ENCODE assay signal across 8 cellular contexts in genomic region chr14:54901380-54902142, GRCh38. TPM values are rescaled to one million over a fixed set of nuclear protein-coding genes. Genes with fewer than 3 reads are reported as not detected.
DNase-seq lines count a peak whose midpoint lies in the region; ATAC-seq lines count a peak whose summit lies in the region.

No MANE protein-coding gene starts in this region.

- peak overlapping the region; percentile 88 for H3K4me3 ChIP-seq in HUES6 (ENCODE audit: low read depth, low read length)

- peaks cover 18% of the 10 kb centered on the region for H3K4me1 Mint-ChIP-seq in activated naive CD8-positive, alpha-beta T cell treated with anti-CD3 and anti-CD28 coated beads for 36 hours
- peaks cover 42 to 53% of the 10 kb centered on the region in 2 donors for H3K4me1 Mint-ChIP-seq in immature natural killer cell

- H3K27ac Mint-ChIP-seq in activated naive CD8-positive, alpha-beta T cell treated with anti-CD3 and anti-CD28 coated beads for 36 hours: peak overlapping the region; percentile 84
- H3K27ac Mint-ChIP-seq in immature natural killer cell: peak overlapping the region; percentile 86 to 98 (median 93)

- H3K9me3 ChIP-seq in HUES6 (ENCODE audit: control insufficient read depth, insufficient read depth, low read depth, low read length): no peaks in the 10 kb centered on the region

- H3K36me3 ChIP-seq in HUES6 (ENCODE audit: control insufficient read depth, insufficient read depth, low read length): no peaks in the 10 kb centered on the region

- H3K27me3 Mint-ChIP-seq in activated naive CD8-positive, alpha-beta T cell treated with anti-CD3 and anti-CD28 coated beads for 36 hours: no peaks in the 10 kb centered on the region
- peaks cover 2 to 15% (median 4%) of the 10 kb centered on the region in 3 donors for H3K27me3 Mint-ChIP-seq in immature natural killer cell (ENCODE audit: low read depth in 3 of 3)

- no peaks in the 10 kb centered on the region for H3K4me1 ChIP-seq in HUES6 (ENCODE audit: control insufficient read depth, insufficient read depth, low read length)

- H3K27ac ChIP-seq in HUES6 (ENCODE audit: low read depth, low read length): no peak overlapping the region

- peaks cover 1% of the 10 kb centered on the region for H3K9me3 Mint-ChIP-seq in activated naive CD8-positive, alpha-beta T cell treated with anti-CD3 and anti-CD28 coated beads for 36 hours
- H3K9me3 Mint-ChIP-seq in immature natural killer cell: no peaks in the 10 kb centered on the region

- H3K27me3 ChIP-seq in HUES6 (ENCODE audit: control insufficient read depth, insufficient read depth, low read length): peaks cover 30% of the 10 kb centered on the region

- DNase-seq in DMS79 (lab: John Stamatoyannopoulos, UW) (peak; percentile 47), immature natural killer cell (peak; percentile 19 to 20 (median 20)), NCI-H2081 (lab: John Stamatoyannopoulos, UW) (no peak)
- DNase-seq in activated naive CD8-positive, alpha-beta T cell treated with anti-CD3 and anti-CD28 coated beads for 36 hours: peak; percentile 15
- peak; percentile 21 for DNase-seq in stimulated activated naive CD8-positive, alpha-beta T cell treated with anti-CD3 and anti-CD28 coated beads, Interleukin-15, Interleukin-2, amounts not matched to agents 100 U/mL and 50 U/mL, for 24 hours

- H3K4me3 Mint-ChIP-seq in activated naive CD8-positive, alpha-beta T cell treated with anti-CD3 and anti-CD28 coated beads for 36 hours: peak overlapping the region; percentile 88
- H3K4me3 Mint-ChIP-seq in immature natural killer cell: peak overlapping the region; percentile 89 to 93 (median 90)

- peak overlapping the region; percentile 74 for H3K9ac ChIP-seq in HUES6 (ENCODE audit: low read length)

- no peak for ATAC-seq in stimulated activated naive CD8-positive, alpha-beta T cell treated with anti-CD3 and anti-CD28 coated beads, Interleukin-15, Interleukin-2, amounts not matched to agents 100 U/mL and 50 U/mL, for 24 hours
- ATAC-seq in HG03442 (IDR thresholded peaks at IDR 0.05; ENCODE audit: unreplicated experiment): no peak
- ATAC-seq in HG02763 (IDR thresholded peaks at IDR 0.05; ENCODE audit: unreplicated experiment): no peak

- H3K36me3 Mint-ChIP-seq in activated naive CD8-positive, alpha-beta T cell treated with anti-CD3 and anti-CD28 coated beads for 36 hours: peaks cover 18% of the 10 kb centered on the region
- peaks cover 0 to 2% (median 0%) of the 10 kb centered on the region in 3 donors for H3K36me3 Mint-ChIP-seq in immature natural killer cell

RNA-seq across cellular contexts. Expression of gene GCH1, which starts 1.1 kb away (rescaled TPM):
- total RNA-seq in activated naive CD8-positive, alpha-beta T cell treated with anti-CD3 and anti-CD28 coated beads for 36 hours: 10 to 100 TPM; 45.9 to 47.5 TPM
- 10 to 100 TPM; 41.7 to 53.2 (median 52.0) TPM for polyA plus RNA-seq in immature natural killer cell

Comparison
In these comparisons a context has a peak if more than half of its experiments do, and no peak if none do; other contexts are left out.
1. DNase-seq: peak in DMS79 (single experiment), activated naive CD8-positive, alpha-beta T cell treated with anti-CD3 and anti-CD28 coated beads for 36 hours (single experiment), immature natural killer cell (3 of 3) and stimulated activated naive CD8-positive, alpha-beta T cell treated with anti-CD3 and anti-CD28 coated beads, Interleukin-15, Interleukin-2, amounts not matched to agents 100 U/mL and 50 U/mL, for 24 hours (single experiment); none in NCI-H2081 (0 of 2).